11 cellular contexts compared by ENCODE assay signal in genomic region chr12:96063046-96063445, GRCh38. TPM values are rescaled to one million over a fixed set of nuclear protein-coding genes. Genes with fewer than 3 reads are reported as not detected.
DNase-seq lines count a peak whose midpoint lies in the region; ATAC-seq, FAIRE-seq and TF ChIP-seq lines count a peak whose summit lies in the region.
"Had no signal": no experiment of that assay in that cellular context is flagged by ENCODE, and none has a peak within 500 bp of the region (broad histone marks: within the 10 kb centered on the region; RNA-seq: fewer than 3 reads in every experiment).

No MANE protein-coding gene starts in this region.

- 67% methylated on average over 4 of the region's 4 CpGs for WGBS in A549 (ENCODE audit: missing lambda C conversion rate)

- peaks cover 34% of the 10 kb centered on the region for H3K4me1 Mint-ChIP-seq in dendritic cell treated with granulocyte-macrophage colony-stimulating factor and Interleukin-4, amounts not matched to agents 40 ng/mL and 50 ng/mL, for 4 days (ENCODE audit: low read depth)

- no peaks in the 10 kb centered on the region for H3K4me1 ChIP-seq in A549

- CTCF ChIA-PET in A549 (lab: Yijun Ruan, JAX): interaction anchor here (1.2 to 8.8 kb wide), 7 partner anchors 9 to 454 kb away, joined by 3 to 194 read pairs (median 6); no protein-coding TSS in a partner anchor

- DNase-seq in A549 (ENCODE audit: low read depth in 1 of 2, low spot score in 1 of 2): peak; percentile 26 to 44
- peak; percentile 33 for DNase-seq in COR-L47 (lab: John Stamatoyannopoulos, UW)
- peak; percentile 7 for DNase-seq in NCI-H1694 (lab: John Stamatoyannopoulos, UW)
- DNase-seq in medulla oblongata (ENCODE audit: extremely low spot score): no peak
- DNase-seq in NCI-H2196 (lab: John Stamatoyannopoulos, UW; ENCODE audit: unreplicated experiment): no peak
- no peak for DNase-seq in A172 (ENCODE audit: low spot score)
- DNase-seq: caudate nucleus had no signal

- H3K9me3 Mint-ChIP-seq in dendritic cell treated with granulocyte-macrophage colony-stimulating factor and Interleukin-4, amounts not matched to agents 40 ng/mL and 50 ng/mL, for 4 days: no peaks in the 10 kb centered on the region
- H3K9me3 Mint-ChIP-seq: stimulated activated naive CD8-positive, alpha-beta T cell treated with anti-CD3 and anti-CD28 coated beads, Interleukin-15, Interleukin-2, amounts not matched to agents 100 ng/mL and 50 ng/mL, for 24 hours had no signal

- H3K4me3 ChIP-seq in A549: no peak overlapping the region
- H3K4me3 ChIP-seq: right atrium auricular region had no signal

- TF ChIP-seq CTCF in A549 (IDR thresholded peaks at IDR 0.05): peak; percentile 31; the same call in 2 of the 3 replicates

- no peaks in the 10 kb centered on the region for H3K27me3 Mint-ChIP-seq in dendritic cell treated with granulocyte-macrophage colony-stimulating factor and Interleukin-4, amounts not matched to agents 40 ng/mL and 50 ng/mL, for 4 days
- H3K27me3 Mint-ChIP-seq: stimulated activated naive CD8-positive, alpha-beta T cell treated with anti-CD3 and anti-CD28 coated beads, Interleukin-15, Interleukin-2, amounts not matched to agents 100 ng/mL and 50 ng/mL, for 24 hours had no signal

- H3K36me3 Mint-ChIP-seq in dendritic cell treated with granulocyte-macrophage colony-stimulating factor and Interleukin-4, amounts not matched to agents 40 ng/mL and 50 ng/mL, for 4 days (ENCODE audit: low read depth): no peaks in the 10 kb centered on the region

- TF ChIP-seq EP300 in A549 (IDR thresholded peaks at IDR 0.05): no peak

- H3K27ac Mint-ChIP-seq in dendritic cell treated with granulocyte-macrophage colony-stimulating factor and Interleukin-4, amounts not matched to agents 40 ng/mL and 50 ng/mL, for 4 days: peak overlapping the region; percentile 20
- H3K27ac Mint-ChIP-seq: stimulated activated naive CD8-positive, alpha-beta T cell treated with anti-CD3 and anti-CD28 coated beads, Interleukin-15, Interleukin-2, amounts not matched to agents 100 ng/mL and 50 ng/mL, for 24 hours had no signal

- no peak overlapping the region for H3K4me2 ChIP-seq in A549

- no peaks in the 10 kb centered on the region for H3K9me3 ChIP-seq in A549
- H3K9me3 ChIP-seq: right atrium auricular region had no signal

- TF ChIP-seq RAD21 in A549 (conservative IDR thresholded peaks at IDR 0.05 in 1 of 2, IDR thresholded peaks at IDR 0.05 in 1 of 2): peak; percentile 25 to 39; a peak in 3 of 5 replicates

- POLR2A ChIA-PET in A549 (lab: Yijun Ruan, JAX): no interaction called here

- no peak overlapping the region for H3K4me3 Mint-ChIP-seq in dendritic cell treated with granulocyte-macrophage colony-stimulating factor and Interleukin-4, amounts not matched to agents 40 ng/mL and 50 ng/mL, for 4 days
- H3K4me3 Mint-ChIP-seq: stimulated activated naive CD8-positive, alpha-beta T cell treated with anti-CD3 and anti-CD28 coated beads, Interleukin-15, Interleukin-2, amounts not matched to agents 100 ng/mL and 50 ng/mL, for 24 hours had no signal

- no peak overlapping the region for H3K27ac ChIP-seq in A549
- H3K27ac ChIP-seq: right atrium auricular region had no signal

- intact Hi-C loops in dendritic cell treated with granulocyte-macrophage colony-stimulating factor and Interleukin-4, amounts not matched to agents 40 ng/mL and 50 ng/mL, for 4 days (cut with micrococcal nuclease): loop anchor here (2.0 kb wide), 1 partner anchor 70 kb away; no protein-coding TSS in a partner anchor

- no peak for FAIRE-seq in A549 (lab: Jason Lieb, UNC)

- ATAC-seq in A549 (peak in 1 of 2 experiments; percentile 57; a peak in 2 of 6 replicates), GM21381 (IDR thresholded peaks at IDR 0.05; ENCODE audit: unreplicated experiment) (no peak)

- no peak for TF ChIP-seq POLR2A in A549 (IDR thresholded peaks at IDR 0.05; ENCODE audit: low read length)

TF ChIP-seq in A549, 52 proteins besides CTCF, POLR2A, EP300 and RAD21:
- TF ChIP-seq TP53 (CRISPR knock-in tag; IDR thresholded peaks at IDR 0.05) (no peak), SMC3 (IDR thresholded peaks at IDR 0.05) (peak; percentile 43; the same call in 2 of the 3 replicates), MAFK (IDR thresholded peaks at IDR 0.05; ENCODE audit: partially characterized antibody) (no peak), CBX2 (IDR thresholded peaks at IDR 0.05; ENCODE audit: borderline replicate concordance, low read depth) (no peak), HES2 (IDR thresholded peaks at IDR 0.05) (no peak), PBX3 (IDR thresholded peaks at IDR 0.05) (no peak), HOXB5 (CRISPR knock-in tag; IDR thresholded peaks at IDR 0.05) (no peak), FOSL2 (IDR thresholded peaks at IDR 0.05) (no peak), FOSL2 (CRISPR knock-in tag; IDR thresholded peaks at IDR 0.05) (no peak)

RNA-seq across cellular contexts. Expression of gene LTA4H, which starts 27.7 kb away (rescaled TPM):
- polyA plus RNA-seq in A549 (2011; rRNA removed) (162 and 174 TPM in 2 replicates), A549 (2017; fragmentation: RNase III; extraction: RNeasy Plus Mini Kit Qiagen cat#74134 plus additional on column Dnase treatment) (122 to 126 TPM (median 124 TPM) in 3 replicates)
- polyA plus RNA-seq in A549 (2012; cell fraction: cytosol; rRNA removed): 68.1 and 68.2 TPM in 2 replicates
- polyA plus RNA-seq in A549 (2012; cell fraction: nucleus; rRNA removed): 54.1 and 73.1 TPM in 2 replicates
- polyA minus RNA-seq in A549 (2011; rRNA and poly(A)+ RNA removed): 51.7 and 55.4 TPM in 2 replicates
- 87.0 and 92.3 TPM in 2 replicates for total RNA-seq in A172 (2014; rRNA removed; shearing (Covaris generic))

Comparison
In these comparisons a context has a peak if more than half of its experiments do, and no peak if none do; other contexts are left out.
1. DNase-seq: peak in A549 (2 of 2), COR-L47 (single experiment) and NCI-H1694 (single experiment); none in medulla oblongata (single experiment), NCI-H2196 (single experiment) and A172 (single experiment).